Comparison of ENCODE assay signal across 8 cellular contexts in the genomic region with DNA sequence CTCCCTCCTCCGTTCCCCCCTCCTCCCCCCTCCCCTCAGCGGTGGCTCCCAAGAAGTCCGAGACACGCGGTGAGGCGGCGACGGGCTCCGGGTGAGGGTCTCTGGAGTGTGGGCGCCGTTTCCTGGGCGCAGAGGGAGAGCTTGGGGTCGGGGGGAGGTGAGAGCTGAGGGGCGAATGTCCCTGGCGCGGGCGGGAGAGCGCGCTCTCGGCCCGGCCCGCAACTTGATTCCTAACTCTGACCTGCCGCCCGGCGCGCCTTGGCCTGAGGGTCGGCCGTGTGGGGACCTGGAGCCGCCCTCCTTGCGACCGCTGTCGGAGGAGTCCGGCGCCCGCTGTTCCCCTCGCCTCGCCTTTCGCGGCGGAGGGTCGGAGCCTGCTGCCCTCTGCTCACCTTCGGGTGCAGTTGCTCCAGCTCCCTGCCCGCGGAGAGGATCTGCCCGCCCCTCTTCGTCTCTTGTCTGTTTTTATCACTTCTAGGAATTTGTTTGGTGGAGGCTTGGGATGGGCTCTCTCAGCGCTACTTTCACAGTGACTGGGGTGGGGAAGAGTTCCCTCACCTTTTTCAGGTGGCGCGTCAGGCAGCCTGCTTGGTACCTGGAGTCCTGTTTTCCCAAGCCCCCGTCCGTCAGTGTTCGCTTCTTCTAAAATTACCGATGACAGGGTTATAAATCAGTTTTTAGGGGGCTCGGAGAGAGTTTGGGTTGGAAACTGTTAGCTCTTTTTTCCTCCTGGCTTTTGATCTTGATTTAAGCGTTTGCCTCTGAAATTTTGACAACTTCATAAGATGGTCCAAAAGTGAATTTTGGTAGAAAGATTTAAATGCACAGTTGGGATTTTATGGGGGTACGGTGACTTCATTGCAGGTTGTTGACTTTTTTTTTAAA. TPM values are rescaled to one million over a fixed set of nuclear protein-coding genes. Genes with fewer than 3 reads are reported as not detected.
DNase-seq lines count a peak whose midpoint lies in the region; ATAC-seq, FAIRE-seq and TF ChIP-seq lines count a peak whose summit lies in the region.

No MANE protein-coding gene starts in this region.

- peak; percentile 42 to 47 for ATAC-seq in activated T-cell treated with anti-CD3 and anti-CD28 coated beads, Interleukin-2, amount 50 U/mL, for 4 hours
- peak; percentile 62 to 71 (median 66) for ATAC-seq in pancreas

- peak overlapping the region; percentile 97 for H3K4me3 Mint-ChIP-seq in activated T-cell treated with anti-CD3 and anti-CD28 coated beads, Interleukin-2, amount 50 U/mL, for 4 hours

- 0 to 1% methylated on average over 34 to 56 of the region's 56 CpGs for WGBS in pancreas, 2 donors

- no peaks in the 10 kb centered on the region for H3K27me3 Mint-ChIP-seq in activated T-cell treated with anti-CD3 and anti-CD28 coated beads, Interleukin-2, amount 50 U/mL, for 4 hours (ENCODE audit: low read depth)

- peak overlapping the region; percentile 78 to 88 (median 86) for H3K27ac ChIP-seq in pancreas

- no peak for FAIRE-seq in pancreas (lab: Jason Lieb, UNC)

- TF ChIP-seq CTCF in HFF-Myc (IDR thresholded peaks at IDR 0.05; ENCODE audit: low read depth, low read length, missing control alignments) (no peak), pancreas (IDR thresholded peaks at IDR 0.05) (no peak)

- H3K4me1 ChIP-seq in pancreas, result peaks cover 0 to 14% (median 10%) of the 10 kb centered on the region in 3 donors

- no peaks in the 10 kb centered on the region for H3K9me3 ChIP-seq in pancreas

- peaks cover 5% of the 10 kb centered on the region for H3K36me3 Mint-ChIP-seq in activated T-cell treated with anti-CD3 and anti-CD28 coated beads, Interleukin-2, amount 50 U/mL, for 4 hours (ENCODE audit: insufficient read depth)

- H3K4me3 ChIP-seq in HFF-Myc (replicated peaks; ENCODE audit: low read depth, low read length) (peak overlapping the region; percentile 91), pancreas (peak overlapping the region; percentile 77 to 93 (median 91))

- peak; percentile 4 for DNase-seq in activated effector memory CD4-positive, alpha-beta T cell treated with Interleukin-2 at 50 U/mL for 16 hours
- no peak for DNase-seq in activated effector memory CD4-positive, alpha-beta T cell treated with anti-CD3 and anti-CD28 coated beads, Interleukin-2, amount 50 U/mL, for 16 hours
- DNase-seq in HFF-Myc (ENCODE audit: extremely low read depth, low read depth) (no peak), NCI-H1092 (lab: John Stamatoyannopoulos, UW) (peak; percentile 46), germinal center (ENCODE audit: low spot score) (peak; percentile 47), pancreas (peak in 4 of 6 donors; percentile 38 to 81 (median 64)), SKM-1 treated with dmso at 0.1 percent for 144 hours (lab: John Stamatoyannopoulos, UW; ENCODE audit: unreplicated experiment) (no peak)
- no peak for DNase-seq in activated T-cell treated with anti-CD3 and anti-CD28 coated beads, Interleukin-2, amount 50 U/mL, for 4 hours

- no peaks in the 10 kb centered on the region for H3K27me3 ChIP-seq in pancreas

- peaks cover 48% of the 10 kb centered on the region for H3K4me1 Mint-ChIP-seq in activated T-cell treated with anti-CD3 and anti-CD28 coated beads, Interleukin-2, amount 50 U/mL, for 4 hours (ENCODE audit: low read depth)

- H3K9me3 Mint-ChIP-seq in activated T-cell treated with anti-CD3 and anti-CD28 coated beads, Interleukin-2, amount 50 U/mL, for 4 hours, result no peaks in the 10 kb centered on the region

- no peaks in the 10 kb centered on the region for H3K36me3 ChIP-seq in pancreas

- intact Hi-C loops in pancreas (cut with DNase I), result no loop called here

RNA-seq across cellular contexts. Expression of gene ADIPOR2, which starts 0.5 kb away (rescaled TPM):
- 10 to 100 TPM; 45.0 to 54.2 (median 46.8) TPM for total RNA-seq in activated T-cell treated with anti-CD3 and anti-CD28 coated beads, Interleukin-2, amount 50 U/mL, for 4 hours
- total RNA-seq in pancreas, result 10 to 100 TPM; 19.2 to 27.5 (median 24.6) TPM
- 10 to 100 TPM; 10.4 to 21.6 TPM for polyA plus RNA-seq in pancreas

Comparison
In these comparisons a context has a peak if more than half of its experiments do, and no peak if none do; other contexts are left out.
1. DNase-seq: peak in activated effector memory CD4-positive, alpha-beta T cell treated with Interleukin-2 at 50 U/mL for 16 hours (single experiment), NCI-H1092 (single experiment), germinal center (single experiment) and pancreas (4 of 6); none in activated effector memory CD4-positive, alpha-beta T cell treated with anti-CD3 and anti-CD28 coated beads, Interleukin-2, amount 50 U/mL, for 16 hours (single experiment), HFF-Myc (single experiment), activated T-cell treated with anti-CD3 and anti-CD28 coated beads, Interleukin-2, amount 50 U/mL, for 4 hours (single experiment) and SKM-1 treated with dmso at 0.1 percent for 144 hours (single experiment).